1 cellular context compared by ENCODE assay signal in the genomic region with DNA sequence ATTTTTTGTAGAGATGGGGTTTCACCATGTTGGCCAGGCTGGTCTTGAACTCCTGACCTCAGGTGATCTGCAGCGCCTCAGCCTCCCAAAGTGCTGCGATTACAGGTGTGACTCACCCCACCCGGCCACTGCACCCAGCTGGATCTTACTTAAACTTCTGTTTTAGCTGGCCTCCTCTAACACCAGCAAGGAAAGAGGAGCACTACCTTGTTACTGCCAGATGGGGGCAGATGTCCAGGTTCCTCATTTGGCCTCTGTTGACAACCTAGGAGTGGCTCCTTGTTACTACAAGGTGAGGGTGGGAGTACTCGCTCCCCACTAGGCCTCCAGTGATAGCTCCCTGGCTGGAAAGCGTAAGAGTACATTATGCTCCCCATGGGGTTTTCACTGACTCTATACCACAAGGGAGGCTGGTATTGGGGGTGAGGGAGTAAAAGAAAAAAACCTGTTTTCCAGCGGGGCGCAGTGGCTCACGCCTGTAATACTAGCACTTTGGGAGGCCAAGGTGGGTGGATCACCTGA.
A peak's percentile ranks its signal among the peaks of the same experiment; 100 is the strongest.
TF ChIP-seq lines count a peak whose summit lies in the region.

No MANE protein-coding gene starts in this region.

TF ChIP-seq in HCT116, 20 proteins besides CTCF, POLR2A, EP300 and RAD21 (continued from another document):
- TF ChIP-seq YY1 (IDR thresholded peaks at IDR 0.05; ENCODE audit: extremely low read depth, insufficient replicate concordance, low read depth, low read length) (peak; percentile 51), EZH2phosphoT487 (IDR thresholded peaks at IDR 0.05; ENCODE audit: borderline replicate concordance) (no peak), SP1 (IDR thresholded peaks at IDR 0.05; ENCODE audit: low read depth) (peak; percentile 53), ZNF274 (IDR thresholded peaks at IDR 0.05; ENCODE audit: low read depth, low read length) (no peak), SIN3A (IDR thresholded peaks at IDR 0.05; ENCODE audit: low read depth) (no peak), CEBPB (IDR thresholded peaks at IDR 0.05; ENCODE audit: low read depth) (no peak), TCF7L2 (IDR thresholded peaks at IDR 0.05; ENCODE audit: borderline replicate concordance, extremely low read depth, insufficient read depth, insufficient read length) (no peak), FOSL1 (IDR thresholded peaks at IDR 0.05; ENCODE audit: low read depth) (peak; percentile 66), POLR2AphosphoS5 (IDR thresholded peaks at IDR 0.05; ENCODE audit: low read depth, low read length) (peak; percentile 44), EZH2 (IDR thresholded peaks at IDR 0.05) (no peak), JUND (IDR thresholded peaks at IDR 0.05) (peak; percentile 62), ZFX (IDR thresholded peaks at IDR 0.05) (peak; percentile 39; the same call in 1 of the 2 replicates), CBX3 (IDR thresholded peaks at IDR 0.05; ENCODE audit: low read depth) (peak; percentile 89; the same call in 1 of the 2 replicates), EGR1 (IDR thresholded peaks at IDR 0.05; ENCODE audit: low read depth) (no peak; the same call in 1 of the 2 replicates), ELF1 (IDR thresholded peaks at IDR 0.05; ENCODE audit: borderline replicate concordance, low read depth) (no peak)
- TF ChIP-seq, protein P1, sequence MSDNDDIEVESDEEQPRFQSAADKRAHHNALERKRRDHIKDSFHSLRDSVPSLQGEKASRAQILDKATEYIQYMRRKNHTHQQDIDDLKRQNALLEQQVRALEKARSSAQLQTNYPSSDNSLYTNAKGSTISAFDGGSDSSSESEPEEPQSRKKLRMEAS (IDR thresholded peaks at IDR 0.05) = no peak
